In genomic region chr4:173527103-173527876, GRCh38 we compare ENCODE assay signal across 11 cellular contexts. TPM values are rescaled to one million over a fixed set of nuclear protein-coding genes. Genes with fewer than 3 reads are reported as not detected.
DNase-seq lines count a peak whose midpoint lies in the region; ATAC-seq, FAIRE-seq and TF ChIP-seq lines count a peak whose summit lies in the region.
"Had no signal": no experiment of that assay in that cellular context is flagged by ENCODE, and none has a peak within 500 bp of the region (broad histone marks: within the 10 kb centered on the region; RNA-seq: fewer than 3 reads in every experiment).

No MANE protein-coding gene starts in this region.

- peak overlapping the region; percentile 18 for H3K27ac ChIP-seq in suprapubic skin
- H3K27ac ChIP-seq: upper lobe of left lung had no signal

- ATAC-seq in activated naive CD8-positive, alpha-beta T cell treated with anti-CD3 and anti-CD28 coated beads, Interleukin-2, amount 10 ng/mL, durations not matched to agents 7 days and 5 days (ENCODE audit: low read depth) = no peak
- ATAC-seq in HG03039 (IDR thresholded peaks at IDR 0.05; ENCODE audit: unreplicated experiment) = no peak

- no peaks in the 10 kb centered on the region for H3K9me3 ChIP-seq in suprapubic skin

- H3K4me3 ChIP-seq in suprapubic skin = peak overlapping the region; percentile 55
- H3K4me3 ChIP-seq: upper lobe of left lung had no signal

- peaks cover 24% of the 10 kb centered on the region for H3K36me3 Mint-ChIP-seq in activated CD4-positive, alpha-beta T cell treated with anti-CD3 and anti-CD28 coated beads, Interleukin-2, amount 10 ng/mL, durations not matched to agents 24 days and 14 days (ENCODE audit: low read depth)
- H3K36me3 Mint-ChIP-seq in activated naive CD8-positive, alpha-beta T cell treated with anti-CD3 and anti-CD28 coated beads, Interleukin-2, amount 10 ng/mL, durations not matched to agents 7 days and 5 days = peaks cover 7% of the 10 kb centered on the region

- H3K36me3 ChIP-seq in suprapubic skin = no peaks in the 10 kb centered on the region
- H3K36me3 ChIP-seq: upper lobe of left lung had no signal

- peaks cover 83% of the 10 kb centered on the region for H3K27me3 Mint-ChIP-seq in activated CD4-positive, alpha-beta T cell treated with anti-CD3 and anti-CD28 coated beads, Interleukin-2, amount 10 ng/mL, durations not matched to agents 24 days and 14 days
- H3K27me3 Mint-ChIP-seq in activated naive CD8-positive, alpha-beta T cell treated with anti-CD3 and anti-CD28 coated beads, Interleukin-2, amount 10 ng/mL, durations not matched to agents 7 days and 5 days = peaks cover 88% of the 10 kb centered on the region

- H3K27ac Mint-ChIP-seq in activated CD4-positive, alpha-beta T cell treated with anti-CD3 and anti-CD28 coated beads, Interleukin-2, amount 10 ng/mL, durations not matched to agents 24 days and 14 days = peak overlapping the region; percentile 61
- H3K27ac Mint-ChIP-seq in activated naive CD8-positive, alpha-beta T cell treated with anti-CD3 and anti-CD28 coated beads, Interleukin-2, amount 10 ng/mL, durations not matched to agents 7 days and 5 days = peak overlapping the region; percentile 79

- no peak for TF ChIP-seq CTCF in suprapubic skin (IDR thresholded peaks at IDR 0.05)

- intact Hi-C loops in activated CD4-positive, alpha-beta T cell treated with anti-CD3 and anti-CD28 coated beads, Interleukin-2, amount 10 ng/mL, durations not matched to agents 24 days and 14 days (cut with micrococcal nuclease) = no loop called here

- FAIRE-seq in H54 (lab: Jason Lieb, UNC) = no peak
- FAIRE-seq: endometrium had no signal

- H3K4me3 Mint-ChIP-seq in activated CD4-positive, alpha-beta T cell treated with anti-CD3 and anti-CD28 coated beads, Interleukin-2, amount 10 ng/mL, durations not matched to agents 24 days and 14 days = no peak overlapping the region
- H3K4me3 Mint-ChIP-seq in activated naive CD8-positive, alpha-beta T cell treated with anti-CD3 and anti-CD28 coated beads, Interleukin-2, amount 10 ng/mL, durations not matched to agents 7 days and 5 days = peak overlapping the region; percentile 28

- POLR2A ChIA-PET in activated naive CD8-positive, alpha-beta T cell treated with anti-CD3 and anti-CD28 coated beads, Interleukin-2, amount 10 ng/mL, durations not matched to agents 7 days and 5 days (lab: Charles Lee) = no interaction called here

- WGBS in suprapubic skin = 23% methylated on average over 36 of the region's 42 CpGs

- H3K4me1 Mint-ChIP-seq in activated CD4-positive, alpha-beta T cell treated with anti-CD3 and anti-CD28 coated beads, Interleukin-2, amount 10 ng/mL, durations not matched to agents 24 days and 14 days = peaks cover 13% of the 10 kb centered on the region
- peaks cover 19% of the 10 kb centered on the region for H3K4me1 Mint-ChIP-seq in activated naive CD8-positive, alpha-beta T cell treated with anti-CD3 and anti-CD28 coated beads, Interleukin-2, amount 10 ng/mL, durations not matched to agents 7 days and 5 days

- TF ChIP-seq POLR2A in suprapubic skin (IDR thresholded peaks at IDR 0.05) (no peak), H54 (IDR thresholded peaks at IDR 0.05; ENCODE audit: low read depth, low read length) (no peak)

- peaks cover 36% of the 10 kb centered on the region for H3K9me3 Mint-ChIP-seq in activated CD4-positive, alpha-beta T cell treated with anti-CD3 and anti-CD28 coated beads, Interleukin-2, amount 10 ng/mL, durations not matched to agents 24 days and 14 days
- H3K9me3 Mint-ChIP-seq in activated naive CD8-positive, alpha-beta T cell treated with anti-CD3 and anti-CD28 coated beads, Interleukin-2, amount 10 ng/mL, durations not matched to agents 7 days and 5 days = peaks cover 16% of the 10 kb centered on the region

- TF ChIP-seq EP300 in suprapubic skin (IDR thresholded peaks at IDR 0.05) = no peak

- H3K27me3 ChIP-seq in suprapubic skin = peaks cover 100% of the 10 kb centered on the region

- no peak for DNase-seq in activated CD4-positive, alpha-beta T cell treated with anti-CD3 and anti-CD28 coated beads, Interleukin-2, amount 10 ng/mL, durations not matched to agents 24 days and 14 days
- no peak for DNase-seq in activated CD4-positive, alpha-beta T cell treated with anti-CD3 and anti-CD28 coated beads for 1 hour
- DNase-seq in activated naive CD8-positive, alpha-beta T cell treated with anti-CD3 and anti-CD28 coated beads, Interleukin-2, amount 10 ng/mL, durations not matched to agents 7 days and 5 days = no peak
- DNase-seq in iPS-NIHi11 (ENCODE audit: low spot score) (peak; percentile 52), suprapubic skin (ENCODE audit: low spot score in 2 of 2) (no peak), NCI-H1105 treated with DMSO at 0.1 percent for 48 hours (lab: John Stamatoyannopoulos, UW) (no peak), H54 (ENCODE audit: insufficient read length, low spot score) (no peak)
- DNase-seq: stimulated activated CD4-positive, alpha-beta T cell treated with anti-CD3 and anti-CD28 coated beads, Interleukin-15, amount 100 ng/mL, for 24 hours had no signal

- H3K4me1 ChIP-seq in suprapubic skin = peaks cover 40% of the 10 kb centered on the region

RNA-seq across cellular contexts. Expression of gene HAND2, which starts 2.7 kb away (rescaled TPM):
- not detected in 2 replicates for total RNA-seq in activated CD4-positive, alpha-beta T cell treated with anti-CD3 and anti-CD28 coated beads, Interleukin-2, amount 10 ng/mL, durations not matched to agents 24 days and 14 days
- total RNA-seq in activated naive CD8-positive, alpha-beta T cell treated with anti-CD3 and anti-CD28 coated beads, Interleukin-2, amount 10 ng/mL, durations not matched to agents 7 days and 5 days = not detected
- total RNA-seq in suprapubic skin = 1 to 10 TPM in 3 of 4 donors, under 1 TPM in 1; 0.96 to 5.0 (median 3.3) TPM
